In genomic region chr15:98804057-98804380, GRCh38 we compare ENCODE assay signal across 17 cellular contexts.
DNase-seq lines count a peak whose midpoint lies in the region; ATAC-seq and TF ChIP-seq lines count a peak whose summit lies in the region.
"Had no signal": no experiment of that assay in that cellular context is flagged by ENCODE, and none has a peak within 500 bp of the region (broad histone marks: within the 10 kb centered on the region; RNA-seq: fewer than 3 reads in every experiment).

No MANE protein-coding gene starts in this region.

- H3K79me2 ChIP-seq in H9 (ENCODE audit: insufficient read depth, low read length), result peaks cover 39% of the 10 kb centered on the region; the same call in 1 of the 2 replicates

- H3K36me3 Mint-ChIP-seq in H9 (ENCODE audit: insufficient read depth in 1 of 3, low read depth in 3 of 3), result peaks cover 0 to 4% (median 0%) of the 10 kb centered on the region in 3 experiments; a peak in 2 of 7 replicates

- H2AK5ac ChIP-seq in H9 (ENCODE audit: insufficient read length, low read length), result no peak overlapping the region

- H3K56ac ChIP-seq in H9 (ENCODE audit: insufficient read length, low read depth, low read length), result no peak overlapping the region

- H3K4ac ChIP-seq in H9 (ENCODE audit: low read depth, low read length), result no peak overlapping the region

- H3K9me3 ChIP-seq in H9 (ENCODE audit: control insufficient read depth, low read depth, low read length), result no peaks in the 10 kb centered on the region
- no peaks in the 10 kb centered on the region for H3K9me3 ChIP-seq in adipocyte (ENCODE audit: control insufficient read depth, low read length)
- H3K9me3 ChIP-seq in right atrium auricular region, result no peaks in the 10 kb centered on the region
- H3K9me3 ChIP-seq in HAP-1, result no peaks in the 10 kb centered on the region
- H3K9me3 ChIP-seq: esophagus muscularis mucosa, Peyer's patch had no signal

- H4K91ac ChIP-seq in H9 (ENCODE audit: insufficient read length, low read depth, low read length), result no peak overlapping the region

- no peak for DNase-seq in H9
- DNase-seq in adipocyte (ENCODE audit: low read depth), result peak; percentile 30
- peak; percentile 21 for DNase-seq in fibroblast of villous mesenchyme (ENCODE audit: low read depth)
- DNase-seq in dedifferentiated amniotic fluid mesenchymal stem cell (ENCODE audit: extremely low spot score), result no peak
- DNase-seq in right atrium auricular region (ENCODE audit: low spot score), result no peak
- no peak for DNase-seq in HAP-1 (ENCODE audit: low spot score in 2 of 2)
- DNase-seq: activated naive CD4-positive, alpha-beta T cell treated with anti-CD3 and anti-CD28 coated beads for 36 hours; activated T-cell treated with anti-CD3 and anti-CD28 coated beads for 4 hours; midbrain; NCI-H1930; NCI-H524 treated with DMSO at 0.1 percent for 48 hours; occipital lobe; Peyer's patch; stimulated activated CD4-positive, alpha-beta T cell treated with anti-CD3 and anti-CD28 coated beads, Interleukin-4, amount 100 ng/mL, for 1 hour had no signal

- H3K27me3 ChIP-seq in H9 (ENCODE audit: insufficient read depth, low read length), result no peaks in the 10 kb centered on the region
- no peaks in the 10 kb centered on the region for H3K27me3 ChIP-seq in adipocyte (replicated peaks; ENCODE audit: control insufficient read depth, insufficient read depth, low read length)
- no peaks in the 10 kb centered on the region for H3K27me3 ChIP-seq in right atrium auricular region
- H3K27me3 ChIP-seq in HAP-1 (ENCODE audit: low read depth), result no peaks in the 10 kb centered on the region
- H3K27me3 ChIP-seq: esophagus muscularis mucosa, Peyer's patch had no signal

- H3T11ph ChIP-seq in H9 (ENCODE audit: low read length), result no peak overlapping the region

- no peak overlapping the region for H2BK20ac ChIP-seq in H9 (ENCODE audit: low read depth, low read length, poor library complexity, severe bottlenecking)

- H3K23me2 ChIP-seq in H9 (ENCODE audit: insufficient read length, low read depth, low read length, poor library complexity, severe bottlenecking), result peaks cover 8% of the 10 kb centered on the region

- H4K5ac ChIP-seq in H9 (ENCODE audit: insufficient read length, low read depth, low read length), result no peak overlapping the region

- H3K9ac ChIP-seq in H9 (ENCODE audit: extremely low read depth, insufficient read length, low read length), result no peak overlapping the region
- H3K9ac ChIP-seq in adipocyte (ENCODE audit: low read length), result no peak overlapping the region

- no peak overlapping the region for H2AFZ ChIP-seq in H9 (ENCODE audit: low read length)

- H3K27me3 Mint-ChIP-seq in H9 (ENCODE audit: low read depth), result no peaks in the 10 kb centered on the region

- H2BK12ac ChIP-seq in H9 (ENCODE audit: insufficient read length, low read depth, low read length), result no peak overlapping the region

- in situ Hi-C loops in HAP-1 (cut with MboI; ENCODE audit: low sequenced_read_pairs), result no loop called here

- H2BK15ac ChIP-seq in H9 (ENCODE audit: low read depth, low read length), result no peak overlapping the region

- H2BK120ac ChIP-seq in H9 (ENCODE audit: low read depth, low read length, poor library complexity, severe bottlenecking), result no peak overlapping the region

- no peak overlapping the region for H3K18ac ChIP-seq in H9 (ENCODE audit: insufficient read length, low read depth, low read length)

- peaks cover 5% of the 10 kb centered on the region for H3K79me1 ChIP-seq in H9 (ENCODE audit: insufficient read depth, low read depth, low read length, poor library complexity, severe bottlenecking)

- H3K36me3 ChIP-seq in adipocyte (ENCODE audit: control insufficient read depth, insufficient read depth, low read length, severe bottlenecking) (no peaks in the 10 kb centered on the region), right atrium auricular region (no peaks in the 10 kb centered on the region), HAP-1 (replicated peaks) (no peaks in the 10 kb centered on the region)
- H3K36me3 ChIP-seq: esophagus muscularis mucosa, Peyer's patch had no signal

- no peak overlapping the region for H3K23ac ChIP-seq in H9 (ENCODE audit: insufficient read length, low read depth, low read length)

- no peak overlapping the region for H3K4me3 Mint-ChIP-seq in H9
- H3K4me3 Mint-ChIP-seq: activated naive CD4-positive, alpha-beta T cell treated with anti-CD3 and anti-CD28 coated beads for 36 hours had no signal

- no peaks in the 10 kb centered on the region; a peak in 1 of 5 replicates for H3K9me3 Mint-ChIP-seq in H9
- H3K9me3 Mint-ChIP-seq: activated naive CD4-positive, alpha-beta T cell treated with anti-CD3 and anti-CD28 coated beads for 36 hours had no signal

- ATAC-seq in GM21717 (IDR thresholded peaks at IDR 0.05; ENCODE audit: unreplicated experiment), result no peak

- H3K27ac Mint-ChIP-seq in H9, result peak overlapping the region in 1 of 3 experiments; percentile 30; a peak in 1 of 7 replicates
- H3K27ac Mint-ChIP-seq: activated naive CD4-positive, alpha-beta T cell treated with anti-CD3 and anti-CD28 coated beads for 36 hours had no signal

- TF ChIP-seq CTCF in 22Rv1 (IDR thresholded peaks at IDR 0.05), result no peak
- TF ChIP-seq CTCF in H9 (conservative IDR thresholded peaks at IDR 0.05), result peak; percentile 40; the same call in 1 of the 3 replicates
- peak; percentile 35 for TF ChIP-seq CTCF in fibroblast of villous mesenchyme (IDR thresholded peaks at IDR 0.05; ENCODE audit: insufficient read depth, low read depth, low read length)
- peak in 1 of 2 donors; percentile 22 for TF ChIP-seq CTCF in right atrium auricular region (IDR thresholded peaks at IDR 0.05)

- H3K4me1 Mint-ChIP-seq in H9, result peaks cover 58 to 59% of the 10 kb centered on the region in 2 experiments

- no peak overlapping the region for H4K8ac ChIP-seq in H9 (replicated peaks; ENCODE audit: insufficient read length, low read depth, low read length)

- no CpG with 5 or more reads among the region's 5 CpGs for WGBS in H9 (ENCODE audit: extremely low coverage, insufficient read length, low lambda C conversion rate)

- H2BK5ac ChIP-seq in H9 (ENCODE audit: insufficient read length, low read length), result no peak overlapping the region

- no peak overlapping the region for H3K4me3 ChIP-seq in adipocyte (ENCODE audit: low read length)
- no peak overlapping the region for H3K4me3 ChIP-seq in fibroblast of villous mesenchyme (ENCODE audit: low read depth, low read length)
- H3K4me3 ChIP-seq in right atrium auricular region, result no peak overlapping the region
- H3K4me3 ChIP-seq in HAP-1, result no peak overlapping the region
- H3K4me3 ChIP-seq: esophagus muscularis mucosa, Peyer's patch had no signal

- no peak overlapping the region for H3K14ac ChIP-seq in H9 (ENCODE audit: insufficient read depth, low read length)

- H3K27ac ChIP-seq in 22Rv1 (peak overlapping the region; percentile 47), H9 (ENCODE audit: insufficient read length, low read depth, low read length) (no peak overlapping the region), right atrium auricular region (no peak overlapping the region)
- H3K27ac ChIP-seq: esophagus muscularis mucosa, Peyer's patch had no signal

- no peaks in the 10 kb centered on the region for H4K20me1 ChIP-seq in H9 (ENCODE audit: control insufficient read depth, insufficient read depth, insufficient read length)

- H3K4me1 ChIP-seq in H9 (ENCODE audit: insufficient read depth, low read length) (peaks cover 17% of the 10 kb centered on the region), adipocyte (ENCODE audit: control insufficient read depth, insufficient read depth, low read length) (peaks cover 34% of the 10 kb centered on the region), right atrium auricular region (peaks cover 0 to 75% of the 10 kb centered on the region in 2 donors), HAP-1 (peaks cover 25% of the 10 kb centered on the region)

- H3K4me2 ChIP-seq in H9 (ENCODE audit: insufficient read depth, insufficient read length, low read length), result no peak overlapping the region

Comparison
In these comparisons a context has a peak if more than half of its experiments do, and no peak if none do; other contexts are left out.
1. DNase-seq: peak in adipocyte (single experiment) and fibroblast of villous mesenchyme (single experiment); none in H9 (single experiment), dedifferentiated amniotic fluid mesenchymal stem cell (single experiment), right atrium auricular region (single experiment) and HAP-1 (0 of 2).